ENCODE assay signal across 8 cellular contexts in genomic region chr22:38754247-38755154, GRCh38. TPM values are rescaled to one million over a fixed set of nuclear protein-coding genes. Genes with fewer than 3 reads are reported as not detected.
DNase-seq lines count a peak whose midpoint lies in the region; ATAC-seq, FAIRE-seq and TF ChIP-seq lines count a peak whose summit lies in the region.

No MANE protein-coding gene starts in this region.

- TF ChIP-seq CTCF in BJ (IDR thresholded peaks at IDR 0.05; ENCODE audit: insufficient read depth, low read depth, low read length): no peak
- TF ChIP-seq CTCF in MCF 10A (IDR thresholded peaks at IDR 0.05; ENCODE audit: unreplicated experiment): no peak
- TF ChIP-seq CTCF in sigmoid colon (IDR thresholded peaks at IDR 0.05): no peak

- no peaks in the 10 kb centered on the region for H3K27me3 ChIP-seq in BJ (ENCODE audit: control insufficient read depth, insufficient read depth, low read length)
- peaks cover 2% of the 10 kb centered on the region for H3K27me3 ChIP-seq in H7 (ENCODE audit: control insufficient read depth, insufficient read depth, low read length)
- peaks cover 20% of the 10 kb centered on the region; the same call in 1 of the 2 replicates for H3K27me3 ChIP-seq in iPS-20b (ENCODE audit: insufficient read depth, low read length)
- H3K27me3 ChIP-seq in sigmoid colon: no peaks in the 10 kb centered on the region

- 4 to 6% methylated on average over 19 of the region's 19 CpGs for WGBS in sigmoid colon, 2 donors

- no peak for ATAC-seq in GM21529 (IDR thresholded peaks at IDR 0.05; ENCODE audit: unreplicated experiment)

- CTCF ChIA-PET in BJ (lab: Yijun Ruan, JAX): interaction anchor here (0.6 to 2.4 kb wide), 6 partner anchors 12 to 250 kb away, joined by 3 to 10 read pairs (median 4); no protein-coding TSS in a partner anchor
- CTCF ChIA-PET in MCF 10A (lab: Yijun Ruan, JAX): interaction anchor here (1.0 to 2.1 kb wide), 2 partner anchors 13 to 21 kb away, joined by 3 to 10 read pairs; no protein-coding TSS in a partner anchor

- H3K27ac ChIP-seq in iPS-20b (ENCODE audit: low read length) (no peak overlapping the region), sigmoid colon (peak overlapping the region; percentile 97 to 98 (median 98))

- no peak for TF ChIP-seq EP300 in sigmoid colon (IDR thresholded peaks at IDR 0.05)

- POLR2A ChIA-PET in BJ (lab: Charles Lee): no interaction called here
- POLR2A ChIA-PET in MCF 10A (lab: Yijun Ruan, JAX): interaction anchor here (0.5 to 3.7 kb wide), 11 partner anchors 11 to 398 kb away, joined by 3 to 29 read pairs (median 6); partner anchors contain the start of genes CBX7, GTPBP1 and TOMM22

- FAIRE-seq in RCC 7860 (lab: Jason Lieb, UNC): no peak

- H3K9me3 ChIP-seq in iPS-20b (ENCODE audit: insufficient read depth, low read depth, low read length): no peaks in the 10 kb centered on the region
- H3K9me3 ChIP-seq in sigmoid colon: no peaks in the 10 kb centered on the region

- intact Hi-C loops in MCF 10A (cut with micrococcal nuclease): no loop called here
- intact Hi-C loops in sigmoid colon (cut with DNase I): loop anchor here (2.0 to 5.0 kb wide), 4 partner anchors 20 to 88 kb away; partner anchors contain the start of genes DNAL4, JOSD1 and NPTXR

- H3K27ac Mint-ChIP-seq in MCF 10A (ENCODE audit: low read depth, unreplicated experiment): peak overlapping the region; percentile 82

- H3K4me3 Mint-ChIP-seq in MCF 10A (ENCODE audit: unreplicated experiment): peak overlapping the region; percentile 81

- TF ChIP-seq POLR2A in sigmoid colon (IDR thresholded peaks at IDR 0.05): no peak

- DNase-seq in BJ (ENCODE audit: low read depth) (no peak), H7 (peak; percentile 89), RCC 7860 (ENCODE audit: low spot score) (peak; percentile 8), MCF 10A (ENCODE audit: unreplicated experiment) (peak; percentile 51), sigmoid colon (peak; percentile 93)
- no peak for DNase-seq in activated CD4-positive, CD25-positive, alpha-beta regulatory T cell (lab: John Stamatoyannopoulos, UW)

- peaks cover 19% of the 10 kb centered on the region for H3K4me1 Mint-ChIP-seq in MCF 10A (ENCODE audit: insufficient read depth, unreplicated experiment)

- H3K27me3 Mint-ChIP-seq in MCF 10A (ENCODE audit: insufficient read depth, unreplicated experiment): no peaks in the 10 kb centered on the region

- H3K9ac ChIP-seq in iPS-20b (ENCODE audit: low read depth, low read length): peak overlapping the region; percentile 47; the same call in 1 of the 2 replicates

- H3K9me3 Mint-ChIP-seq in MCF 10A (ENCODE audit: unreplicated experiment): no peaks in the 10 kb centered on the region

- H3K36me3 ChIP-seq in BJ (ENCODE audit: control insufficient read depth, insufficient read depth, low read length) (peaks cover 22% of the 10 kb centered on the region), H7 (replicated peaks; ENCODE audit: control insufficient read depth, insufficient read depth, low read length) (no peaks in the 10 kb centered on the region), iPS-20b (ENCODE audit: insufficient read depth, low read depth, low read length) (no peaks in the 10 kb centered on the region), sigmoid colon (peaks cover 31 to 34% (median 34%) of the 10 kb centered on the region in 4 donors)

- H3K4me1 ChIP-seq in iPS-20b (ENCODE audit: insufficient read depth, low read length) (peaks cover 7% of the 10 kb centered on the region; the same call in 1 of the 2 replicates), sigmoid colon (peaks cover 0 to 34% (median 19%) of the 10 kb centered on the region in 4 donors)

- peak overlapping the region; percentile 66 for H3K4me3 ChIP-seq in BJ (ENCODE audit: low read depth, low read length)
- H3K4me3 ChIP-seq in H7 (ENCODE audit: insufficient read depth, low read depth, low read length): peak overlapping the region; percentile 84
- H3K4me3 ChIP-seq in iPS-20b (ENCODE audit: low read length): peak overlapping the region; percentile 81
- peak overlapping the region; percentile 68 to 87 (median 82) for H3K4me3 ChIP-seq in sigmoid colon

- BruUV-seq in MCF 10A (replicated peaks; lab: Mats Ljungman, UMichigan): no TSS peak

- H3K36me3 Mint-ChIP-seq in MCF 10A (ENCODE audit: insufficient read depth, unreplicated experiment): peaks cover 36% of the 10 kb centered on the region

RNA-seq across cellular contexts. Expression of gene SUN2, which starts 1.3 kb away (rescaled TPM):
- polyA plus RNA-seq in BJ (2011; rRNA removed): 52.4 and 98.4 TPM in 2 replicates
- 57.4 and 83.7 TPM in 2 replicates for polyA minus RNA-seq in BJ (2011; rRNA and poly(A)+ RNA removed)
- 31.8 and 33.4 TPM in 2 replicates for total RNA-seq in H7 (2014; rRNA removed; shearing (Covaris generic))
- 51.9 and 66.8 TPM in 2 replicates for total RNA-seq in MCF 10A (2022)
- total RNA-seq in sigmoid colon: 100 to 1,000 TPM; 255 to 319 (median 281) TPM
- polyA plus RNA-seq in sigmoid colon: 100 to 1,000 TPM in 1 of 3 donors, 10 to 100 TPM in 1, 1 to 10 TPM in 1; 9.2 to 132 (median 19.2) TPM

RNA-seq across cellular contexts. Expression of gene DNAL4, which starts 39.4 kb away (rescaled TPM):
- 21.4 and 29.9 TPM in 2 replicates for polyA plus RNA-seq in BJ (2011; rRNA removed)
- 8.4 and 12.3 TPM in 2 replicates for polyA minus RNA-seq in BJ (2011; rRNA and poly(A)+ RNA removed)
- total RNA-seq in H7 (2014; rRNA removed; shearing (Covaris generic)): 19.0 and 26.8 TPM in 2 replicates
- total RNA-seq in MCF 10A (2022): 18.3 and 30.3 TPM in 2 replicates
- 10 to 100 TPM in 3 of 4 donors, 1 to 10 TPM in 1; 7.9 to 15.0 (median 11.5) TPM for total RNA-seq in sigmoid colon
- polyA plus RNA-seq in sigmoid colon: 10 to 100 TPM; 18.7 to 25.8 (median 23.8) TPM

RNA-seq across cellular contexts. Expression of gene GTPBP1, which starts 48.8 kb away (rescaled TPM):
- 24.0 and 31.1 TPM in 2 replicates for polyA plus RNA-seq in BJ (2011; rRNA removed)
- 25.6 and 30.4 TPM in 2 replicates for polyA minus RNA-seq in BJ (2011; rRNA and poly(A)+ RNA removed)
- 71.4 and 92.1 TPM in 2 replicates for total RNA-seq in H7 (2014; rRNA removed; shearing (Covaris generic))
- total RNA-seq in MCF 10A (2022): 62.5 and 66.4 TPM in 2 replicates
- 10 to 100 TPM; 23.5 to 46.2 (median 31.0) TPM for total RNA-seq in sigmoid colon
- polyA plus RNA-seq in sigmoid colon: 10 to 100 TPM; 15.0 to 59.1 (median 21.0) TPM

RNA-seq across cellular contexts. Expression of gene JOSD1, which starts 53.8 kb away (rescaled TPM):
- 40.9 and 43.6 TPM in 2 replicates for polyA plus RNA-seq in BJ (2011; rRNA removed)
- 37.4 and 46.7 TPM in 2 replicates for polyA minus RNA-seq in BJ (2011; rRNA and poly(A)+ RNA removed)
- total RNA-seq in H7 (2014; rRNA removed; shearing (Covaris generic)): 33.8 and 34.2 TPM in 2 replicates
- total RNA-seq in MCF 10A (2022): 84.9 and 86.9 TPM in 2 replicates
- total RNA-seq in sigmoid colon: 10 to 100 TPM; 34.9 to 46.0 (median 36.8) TPM
- polyA plus RNA-seq in sigmoid colon: 10 to 100 TPM; 57.6 to 94.6 (median 74.5) TPM

Comparison
In these comparisons a context has a peak if more than half of its experiments do, and no peak if none do; other contexts are left out.
1. DNase-seq: peak in H7 (single experiment), RCC 7860 (single experiment), MCF 10A (single experiment) and sigmoid colon (single experiment); none in BJ (single experiment) and activated CD4-positive, CD25-positive, alpha-beta regulatory T cell (0 of 4).
2. Peak in every context shown above with its lines, with median percentiles within 50 percentile points of each other: H3K4me3 ChIP-seq.